In genomic region chr9:128829477-128830251, GRCh38 we compare ENCODE assay signal across 1 cellular context.
TF ChIP-seq lines count a peak whose summit lies in the region.

SPOUT1 (minus strand) TSS chr9:128829794; CDS start chr9:128829780, 14 bp downstream.

TF ChIP-seq in K562, 482 proteins besides CTCF, POLR2A, EP300 and RAD21 (continued from another document and continues in another):
- TF ChIP-seq SMC3 (conservative IDR thresholded peaks at IDR 0.05; ENCODE audit: insufficient read depth, low read depth, low read length), result no peak
- TF ChIP-seq ZNF263 (CRISPR knock-in tag; IDR thresholded peaks at IDR 0.05; ENCODE audit: borderline replicate concordance), result no peak
- TF ChIP-seq SMARCA4 (IDR thresholded peaks at IDR 0.05), result no peak
- 0 out of 4 replicates have a peak, but pooled peaks of 1 of the 2 experiments have one; percentile 28 for TF ChIP-seq ZMIZ1 (IDR thresholded peaks at IDR 0.05; ENCODE audit: low read depth in 2 of 2, low read length in 2 of 2)
- TF ChIP-seq HOXB6 (CRISPR knock-in tag; IDR thresholded peaks at IDR 0.05; ENCODE audit: borderline replicate concordance), result no peak
- TF ChIP-seq HLTF (IDR thresholded peaks at IDR 0.05), result no peak
- no peak for TF ChIP-seq KDM1A (IDR thresholded peaks at IDR 0.05)
- no peak for TF ChIP-seq CCAR2 (IDR thresholded peaks at IDR 0.05; ENCODE audit: low read depth, low read length)
- no peak for TF ChIP-seq ATF3 (IDR thresholded peaks at IDR 0.05)
- no peak for TF ChIP-seq ATF3 (CRISPR knock-in tag; conservative IDR thresholded peaks at IDR 0.05)
- TF ChIP-seq ZNF134 (CRISPR knock-in tag; conservative IDR thresholded peaks at IDR 0.05), result no peak
- TF ChIP-seq BHLHE40 (IDR thresholded peaks at IDR 0.05; ENCODE audit: low read length), result no peak; the same call in 1 of the 2 replicates
- no peak; the same call in none of the 2 replicates for TF ChIP-seq ESRRA (IDR thresholded peaks at IDR 0.05; ENCODE audit: borderline replicate concordance, low read depth)
- peak in 1 of 2 experiments; percentile 96; a peak in 2 of 4 replicates for TF ChIP-seq HDAC1 (IDR thresholded peaks at IDR 0.05)
- no peak for TF ChIP-seq NFIX (CRISPR knock-in tag; IDR thresholded peaks at IDR 0.05; ENCODE audit: low read depth)
- no peak for TF ChIP-seq ZNF318 (IDR thresholded peaks at IDR 0.05; ENCODE audit: borderline replicate concordance in 1 of 2, low read depth in 1 of 2)
- no peak for TF ChIP-seq ZNF655 (CRISPR knock-in tag; IDR thresholded peaks at IDR 0.05)
- no peak for TF ChIP-seq ZNF24 (IDR thresholded peaks at IDR 0.05)
- TF ChIP-seq ZNF133 (CRISPR knock-in tag; IDR thresholded peaks at IDR 0.05), result no peak
- no peak for TF ChIP-seq AFF1 (IDR thresholded peaks at IDR 0.05; ENCODE audit: low read depth in 1 of 2, partially characterized antibody in 2 of 2)
- TF ChIP-seq MTF1 (CRISPR knock-in tag; IDR thresholded peaks at IDR 0.05; ENCODE audit: borderline replicate concordance), result no peak
- no peak for TF ChIP-seq MAFK (IDR thresholded peaks at IDR 0.05; ENCODE audit: low read length)
- TF ChIP-seq ZNF644 (tag; IDR thresholded peaks at IDR 0.05; ENCODE audit: low read depth), result no peak
- no peak for TF ChIP-seq MXI1 (IDR thresholded peaks at IDR 0.05; ENCODE audit: low read depth, low read length)
- TF ChIP-seq STAT6 (CRISPR knock-in tag; IDR thresholded peaks at IDR 0.05), result no peak
- TF ChIP-seq PRMT5 (CRISPR knock-in tag; IDR thresholded peaks at IDR 0.05), result no peak
- TF ChIP-seq TRIM24 (IDR thresholded peaks at IDR 0.05), result no peak
